ENCODE assay signal across 23 cellular contexts in genomic region chr4:55116450-55116849, GRCh38.
A peak's percentile ranks its signal among the peaks of the same experiment; 100 is the strongest.
DNase-seq lines count a peak whose midpoint lies in the region; FAIRE-seq and TF ChIP-seq lines count a peak whose summit lies in the region.
"Had no signal": no experiment of that assay in that cellular context is flagged by ENCODE, and none has a peak within 500 bp of the region (broad histone marks: within the 10 kb centered on the region; RNA-seq: fewer than 3 reads in every experiment).

No MANE protein-coding gene starts in this region.

- DNase-seq in EL: peak; percentile 2
- DNase-seq in RCC 7860 (ENCODE audit: low spot score): peak; percentile 61
- DNase-seq in epithelial cell of esophagus (ENCODE audit: low read depth): peak; percentile 14
- peak; percentile 68 for DNase-seq in non-pigmented ciliary epithelial cell (ENCODE audit: low read depth)
- no peak for DNase-seq in substantia nigra (lab: John Stamatoyannopoulos, UW)
- no peak for DNase-seq in cerebellar cortex (ENCODE audit: low spot score)
- DNase-seq in activated CD8-positive, alpha-beta memory T cell treated with anti-CD3 and anti-CD28 coated beads for 24 hours: no peak
- no peak for DNase-seq in SIG-M5 (lab: John Stamatoyannopoulos, UW)
- DNase-seq: activated CD4-positive, CD25-positive, alpha-beta regulatory T cell; activated CD8-positive, alpha-beta memory T cell treated with anti-CD3 and anti-CD28 coated beads, Interleukin-2, amount 10 ng/mL, durations not matched to agents 7 days and 5 days; activated effector memory CD4-positive, alpha-beta T cell treated with Interleukin-2 at 50 U/mL for 16 hours; DMS 273 treated with DMSO at 0.1 percent for 48 hours; natural killer cell; NCI-H1417 treated with DMSO at 0.1 percent for 48 hours; NCI-H2171 treated with DMSO at 0.1 percent for 48 hours; NCI-H82; psoas muscle; stimulated activated CD4-positive, alpha-beta T cell treated with anti-CD3 and anti-CD28 coated beads, Interleukin-12 subunit alpha, Interleukin-12 subunit beta, amount 100 ng/mL, for 4 hours; tibial artery had no signal

- no peak overlapping the region for H3K4me3 ChIP-seq in epithelial cell of esophagus (ENCODE audit: low read length)
- H3K4me3 ChIP-seq: adrenal gland, BLaER1, psoas muscle, tibial artery had no signal

- TF ChIP-seq CTCF in epithelial cell of esophagus (IDR thresholded peaks at IDR 0.05; ENCODE audit: insufficient read depth, low read depth, low read length, missing control alignments): no peak

- peak; percentile 30 for FAIRE-seq in RCC 7860 (lab: Jason Lieb, UNC)
- FAIRE-seq: endometrium had no signal

- H3K27ac ChIP-seq in substantia nigra (ENCODE audit: low read depth, low read length, poor library complexity, severe bottlenecking): no peak overlapping the region
- H3K27ac ChIP-seq: adrenal gland, BLaER1, KMS-11, psoas muscle, tibial artery had no signal

Comparison
In these comparisons a context has a peak if more than half of its experiments do, and no peak if none do; other contexts are left out.
1. DNase-seq: peak in EL (single experiment), RCC 7860 (single experiment), epithelial cell of esophagus (single experiment) and non-pigmented ciliary epithelial cell (single experiment); none in substantia nigra (0 of 49), cerebellar cortex (single experiment), activated CD8-positive, alpha-beta memory T cell treated with anti-CD3 and anti-CD28 coated beads for 24 hours (single experiment) and SIG-M5 (single experiment).